In genomic region chr7:23449941-23450340, GRCh38 we compare ENCODE assay signal across 14 cellular contexts. TPM values are rescaled to one million over a fixed set of nuclear protein-coding genes. Genes with fewer than 3 reads are reported as not detected.
"Had no signal": no experiment of that assay in that cellular context is flagged by ENCODE, and none has a peak within 500 bp of the region (broad histone marks: within the 10 kb centered on the region; RNA-seq: fewer than 3 reads in every experiment).

No MANE protein-coding gene starts in this region.

- DNase-seq: activated CD4-positive, alpha-beta T cell treated with anti-CD3 and anti-CD28 coated beads, Interleukin-2, amount 50 U/mL, for 1 hour; activated naive CD4-positive, alpha-beta T cell; activated naive CD8-positive, alpha-beta T cell treated with anti-CD3 and anti-CD28 coated beads, Interleukin-2, amount 10 ng/mL, durations not matched to agents 7 days and 5 days; anterior cingulate cortex; effector CD8-positive, alpha-beta T cell; esophagus squamous epithelium; hypothalamus; left ventricle myocardium superior; naive thymus-derived CD8-positive, alpha-beta T cell; retina; stimulated activated CD4-positive, alpha-beta T cell treated with anti-CD3 and anti-CD28 coated beads, Interleukin-12 subunit alpha, Interleukin-12 subunit beta, amount 100 ng/mL, for 4 hours; stimulated activated CD4-positive, alpha-beta T cell treated with anti-CD3 and anti-CD28 coated beads, Interleukin-2, amount 100 ng/mL, for 24 hours; thyroid gland had no signal

- H3K27me3 ChIP-seq: thyroid gland had no signal

- H3K27ac ChIP-seq: esophagus squamous epithelium, neutrophil, thyroid gland had no signal

- ATAC-seq: left ventricle myocardium superior; naive thymus-derived CD8-positive, alpha-beta T cell had no signal

- H3K4me3 ChIP-seq: esophagus squamous epithelium, thyroid gland had no signal

- H3K4me1 ChIP-seq: esophagus squamous epithelium, thyroid gland had no signal

- H3K9me3 ChIP-seq: esophagus squamous epithelium, neutrophil, thyroid gland had no signal

- H3K36me3 ChIP-seq: esophagus squamous epithelium, neutrophil, thyroid gland had no signal

RNA-seq across cellular contexts. Expression of gene IGF2BP3, which starts 20.4 kb away (rescaled TPM):
- total RNA-seq: left ventricle myocardium superior; naive thymus-derived CD8-positive, alpha-beta T cell had no signal
